Comparison of ENCODE assay signal across 9 cellular contexts in genomic region chr5:123035950-123036390, GRCh38. TPM values are rescaled to one million over a fixed set of nuclear protein-coding genes. Genes with fewer than 3 reads are reported as not detected.
DNase-seq lines count a peak whose midpoint lies in the region; ATAC-seq and TF ChIP-seq lines count a peak whose summit lies in the region.
"Had no signal": no experiment of that assay in that cellular context is flagged by ENCODE, and none has a peak within 500 bp of the region (broad histone marks: within the 10 kb centered on the region; RNA-seq: fewer than 3 reads in every experiment).

No MANE protein-coding gene starts in this region.

- no peaks in the 10 kb centered on the region for H3K27me3 ChIP-seq in adrenal gland
- no peaks in the 10 kb centered on the region for H3K27me3 ChIP-seq in prostate gland (replicated peaks; ENCODE audit: insufficient read depth)

- H3K27ac ChIP-seq in adrenal gland (peak overlapping the region; percentile 60 to 94 (median 90)), prostate gland (peak overlapping the region; percentile 83 to 91)

- peaks cover 0 to 2% (median 0%) of the 10 kb centered on the region in 3 donors for H3K9me3 Mint-ChIP-seq in IgD-negative memory B cell

- no peaks in the 10 kb centered on the region for H3K9me3 ChIP-seq in adrenal gland (replicated peaks in 1 of 3)
- no peaks in the 10 kb centered on the region for H3K9me3 ChIP-seq in prostate gland

- H3K4me1 ChIP-seq in adrenal gland (replicated peaks in 1 of 2): peaks cover 0 to 6% of the 10 kb centered on the region in 2 donors
- no peaks in the 10 kb centered on the region for H3K4me1 ChIP-seq in prostate gland (replicated peaks)

- H3K4me1 Mint-ChIP-seq in IgD-negative memory B cell: peaks cover 7 to 9% (median 7%) of the 10 kb centered on the region in 3 donors

- DNase-seq in DMS 273 (lab: John Stamatoyannopoulos, UW; ENCODE audit: unreplicated experiment) (peak; percentile 78), adrenal gland (peak in 6 of 7 donors; percentile 55 to 77 (median 68)), left cardiac atrium (peak; percentile 64), prostate gland (ENCODE audit: low spot score) (peak; percentile 44)
- DNase-seq in activated effector memory CD4-positive, alpha-beta T cell treated with anti-CD3 and anti-CD28 coated beads, Interleukin-2, amount 50 U/mL, for 16 hours: no peak

- no peak overlapping the region for H3K27ac Mint-ChIP-seq in IgD-negative memory B cell

- peak overlapping the region; percentile 50 to 94 (median 72) for H3K4me3 ChIP-seq in adrenal gland
- peak overlapping the region; percentile 74 to 86 for H3K4me3 ChIP-seq in prostate gland

- intact Hi-C loops in adrenal gland (cut with DNase I) (no loop called here), left cardiac atrium (cut with DNase I) (loop anchor here in 1 of 2 donors (10.0 kb wide), 1 partner anchor 309 kb away; no protein-coding TSS in a partner anchor), prostate gland (cut with DNase I) (loop anchor here (5.0 to 10.0 kb wide), 4 partner anchors 51 to 329 kb away; partner anchors contain the start of genes PRDM6 and SNX24)

- no peak for TF ChIP-seq POLR2A in adrenal gland (IDR thresholded peaks at IDR 0.05)
- no peak for TF ChIP-seq POLR2A in prostate gland (IDR thresholded peaks at IDR 0.05)

- peak overlapping the region; percentile 63 to 92 (median 86) for H3K4me3 Mint-ChIP-seq in IgD-negative memory B cell

- WGBS in adrenal gland, 4 donors: 0% methylated on average over 37 of the region's 37 CpGs; no CpG with 5 or more reads in 2 of the 4 donors
- 1% methylated on average over 35 of the region's 37 CpGs for WGBS in prostate gland

- H3K36me3 Mint-ChIP-seq in IgD-negative memory B cell: no peaks in the 10 kb centered on the region

- no peaks in the 10 kb centered on the region for H3K36me3 ChIP-seq in adrenal gland (replicated peaks in 1 of 2)
- no peaks in the 10 kb centered on the region for H3K36me3 ChIP-seq in prostate gland

- H3K27me3 Mint-ChIP-seq in IgD-negative memory B cell: peaks cover 34% of the 10 kb centered on the region

- no peak for TF ChIP-seq CTCF in adrenal gland (IDR thresholded peaks at IDR 0.05)
- TF ChIP-seq CTCF in prostate gland (IDR thresholded peaks at IDR 0.05): no peak

- peak; percentile 24 for ATAC-seq in GM19395 (IDR thresholded peaks at IDR 0.05; ENCODE audit: unreplicated experiment)
- peak; percentile 66 to 71 for ATAC-seq in left cardiac atrium
- ATAC-seq in HG03108 (IDR thresholded peaks at IDR 0.05; ENCODE audit: unreplicated experiment): no peak

RNA-seq across cellular contexts. Expression of gene PPIC, which starts 0.6 kb away (rescaled TPM):
- polyA plus RNA-seq in IgD-negative memory B cell: not detected
- total RNA-seq in adrenal gland: 10 to 100 TPM; 14.6 to 34.1 (median 22.7) TPM
- 10 to 100 TPM in 2 of 3 donors, 1 to 10 TPM in 1; 8.9 to 20.5 (median 14.4) TPM for polyA plus RNA-seq in adrenal gland
- 10 to 100 TPM; 50.6 to 53.4 TPM for total RNA-seq in left cardiac atrium
- total RNA-seq in prostate gland: 10 to 100 TPM; 11.5 to 20.9 TPM
- total RNA-seq: activated CD8-positive, alpha-beta memory T cell treated with anti-CD3 and anti-CD28 coated beads for 36 hours had no signal

RNA-seq across cellular contexts. Expression of gene PRDM6, which starts 53.1 kb away (rescaled TPM):
- polyA plus RNA-seq in IgD-negative memory B cell (not detected), adrenal gland (under 1 TPM; 0.26 to 0.61 (median 0.32) TPM)
- total RNA-seq in adrenal gland (1 to 10 TPM in 4 of 8 donors, under 1 TPM in 4; 0.12 to 4.1 (median 0.85) TPM), left cardiac atrium (1 to 10 TPM in 1 of 2 donors, under 1 TPM in 1; 0.97 to 1.9 TPM), prostate gland (1 to 10 TPM in 1 of 2 donors, under 1 TPM in 1; 0.96 to 2.1 TPM)
- total RNA-seq: activated CD8-positive, alpha-beta memory T cell treated with anti-CD3 and anti-CD28 coated beads for 36 hours had no signal
